10 cellular contexts compared by ENCODE assay signal in the genomic region with DNA sequence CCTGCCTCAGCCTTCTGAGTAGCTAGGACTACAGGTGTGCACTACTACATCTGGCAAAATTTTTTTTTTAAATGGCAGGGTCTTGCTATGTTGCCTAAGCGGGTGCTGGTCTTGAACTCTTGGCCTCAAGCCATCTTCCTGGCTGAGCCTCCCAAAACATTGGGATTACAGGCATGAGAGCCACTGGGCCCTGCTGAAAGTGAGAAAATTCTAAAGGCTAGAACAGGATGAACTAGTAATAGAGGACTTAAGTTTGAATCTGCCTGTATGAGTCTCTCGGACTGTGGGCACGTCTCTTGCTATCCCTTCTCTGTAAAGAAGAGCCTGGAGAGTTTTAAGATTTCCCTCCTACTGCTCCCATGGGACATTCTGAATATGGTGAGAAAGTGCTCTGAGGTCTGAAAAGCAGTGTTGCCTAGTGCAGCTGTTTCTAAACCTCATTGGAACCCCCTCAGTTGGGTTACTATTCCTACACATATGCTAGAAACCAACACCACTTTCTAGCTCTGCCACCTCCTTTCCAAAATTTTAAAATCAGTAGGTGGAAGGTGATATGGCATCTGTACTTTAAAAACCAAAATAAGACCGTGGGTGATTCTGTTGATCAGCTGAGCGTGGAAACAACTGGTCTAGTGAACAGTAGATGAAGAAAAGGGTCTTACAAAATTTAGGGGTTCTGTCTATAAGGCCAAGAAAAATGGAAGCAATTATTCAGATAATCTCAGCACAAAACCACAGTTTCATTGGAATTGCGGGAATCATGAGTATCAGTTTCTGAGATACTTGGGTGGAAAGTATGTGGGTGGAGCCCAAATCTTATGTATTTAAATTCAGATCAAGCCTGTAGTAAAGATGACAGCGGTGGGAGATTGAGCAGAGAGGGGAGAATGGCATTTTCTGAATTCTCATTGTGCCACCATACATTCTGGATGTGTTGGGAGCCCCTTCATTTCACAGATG.
A peak's percentile ranks its signal among the peaks of the same experiment; 100 is the strongest.
DNase-seq lines count a peak whose midpoint lies in the region; ATAC-seq and TF ChIP-seq lines count a peak whose summit lies in the region.
"Had no signal": no experiment of that assay in that cellular context is flagged by ENCODE, and none has a peak within 500 bp of the region (broad histone marks: within the 10 kb centered on the region; RNA-seq: fewer than 3 reads in every experiment).

No MANE protein-coding gene starts in this region.

- H3K27ac ChIP-seq in H9 (ENCODE audit: insufficient read length, low read depth, low read length) (no peak overlapping the region), coronary artery (no peak overlapping the region)
- H3K27ac ChIP-seq: adrenal gland had no signal

- H3K79me1 ChIP-seq in H9 (ENCODE audit: insufficient read depth, low read depth, low read length, poor library complexity, severe bottlenecking): no peaks in the 10 kb centered on the region

- no peak overlapping the region for H3K18ac ChIP-seq in H9 (ENCODE audit: insufficient read length, low read depth, low read length)

- DNase-seq in activated T-cell treated with anti-CD3 and anti-CD28 coated beads, Interleukin-2, amount 50 U/mL, for 72 hours: no peak
- no peak for DNase-seq in activated T-cell treated with anti-CD3 and anti-CD28 coated beads for 4 hours
- DNase-seq in H9: peak; percentile 5
- DNase-seq in activated naive CD8-positive, alpha-beta T cell treated with anti-CD3 and anti-CD28 coated beads, Interleukin-2, amount 50 U/mL, for 24 hours: no peak
- no peak for DNase-seq in coronary artery (ENCODE audit: low spot score)
- no peak for DNase-seq in GM03348 (ENCODE audit: low spot score)
- DNase-seq: Right ventricle myocardium superior had no signal

- H3K14ac ChIP-seq in H9 (ENCODE audit: insufficient read depth, low read length): no peak overlapping the region

- H2BK5ac ChIP-seq in H9 (ENCODE audit: insufficient read length, low read length): no peak overlapping the region

- no peak overlapping the region for H2BK12ac ChIP-seq in H9 (ENCODE audit: insufficient read length, low read depth, low read length)

- H3K9me3 Mint-ChIP-seq in activated T-cell treated with anti-CD3 and anti-CD28 coated beads, Interleukin-2, amount 50 U/mL, for 72 hours: no peaks in the 10 kb centered on the region
- H3K9me3 Mint-ChIP-seq in H9: no peaks in the 10 kb centered on the region; a peak in 1 of 5 replicates
- peaks cover 6% of the 10 kb centered on the region for H3K9me3 Mint-ChIP-seq in activated naive CD8-positive, alpha-beta T cell treated with anti-CD3 and anti-CD28 coated beads, Interleukin-2, amount 50 U/mL, for 24 hours
- no peaks in the 10 kb centered on the region for H3K9me3 Mint-ChIP-seq in stimulated activated memory B cell treated with anti-CD40 and anti-IgM and Interleukin-4, amounts not matched to agents 10 μg/mL and 1 μg/mL and 100 μg/mL, for 72 hours

- H3K23ac ChIP-seq in H9 (ENCODE audit: insufficient read length, low read depth, low read length): no peak overlapping the region

- peak overlapping the region; percentile 92 for H3K27ac Mint-ChIP-seq in activated T-cell treated with anti-CD3 and anti-CD28 coated beads, Interleukin-2, amount 50 U/mL, for 72 hours
- no peak overlapping the region for H3K27ac Mint-ChIP-seq in H9
- peak overlapping the region; percentile 87 for H3K27ac Mint-ChIP-seq in activated naive CD8-positive, alpha-beta T cell treated with anti-CD3 and anti-CD28 coated beads, Interleukin-2, amount 50 U/mL, for 24 hours
- H3K27ac Mint-ChIP-seq in stimulated activated memory B cell treated with anti-CD40 and anti-IgM and Interleukin-4, amounts not matched to agents 10 μg/mL and 1 μg/mL and 100 μg/mL, for 72 hours: peak overlapping the region; percentile 85

- no peak overlapping the region for H3K4me3 ChIP-seq in coronary artery
- H3K4me3 ChIP-seq: adrenal gland had no signal

- H2AFZ ChIP-seq in H9 (ENCODE audit: low read length): no peak overlapping the region

- no peak overlapping the region for H2AK5ac ChIP-seq in H9 (ENCODE audit: insufficient read length, low read length)

- no peak overlapping the region for H4K5ac ChIP-seq in H9 (ENCODE audit: insufficient read length, low read depth, low read length)

- H3K27me3 Mint-ChIP-seq in activated T-cell treated with anti-CD3 and anti-CD28 coated beads, Interleukin-2, amount 50 U/mL, for 72 hours (ENCODE audit: low read depth): no peaks in the 10 kb centered on the region
- H3K27me3 Mint-ChIP-seq in H9 (ENCODE audit: low read depth): peaks cover 3% of the 10 kb centered on the region
- no peaks in the 10 kb centered on the region for H3K27me3 Mint-ChIP-seq in activated naive CD8-positive, alpha-beta T cell treated with anti-CD3 and anti-CD28 coated beads, Interleukin-2, amount 50 U/mL, for 24 hours
- no peaks in the 10 kb centered on the region for H3K27me3 Mint-ChIP-seq in stimulated activated memory B cell treated with anti-CD40 and anti-IgM and Interleukin-4, amounts not matched to agents 10 μg/mL and 1 μg/mL and 100 μg/mL, for 72 hours

- no peaks in the 10 kb centered on the region for H3K4me1 ChIP-seq in H9 (ENCODE audit: insufficient read depth, low read length)
- H3K4me1 ChIP-seq: adrenal gland had no signal

- H4K91ac ChIP-seq in H9 (ENCODE audit: insufficient read length, low read depth, low read length): no peak overlapping the region

- H3K36me3 Mint-ChIP-seq in activated T-cell treated with anti-CD3 and anti-CD28 coated beads, Interleukin-2, amount 50 U/mL, for 72 hours (ENCODE audit: insufficient read depth in 2 of 2): peaks cover 0 to 3% of the 10 kb centered on the region in 2 donors
- H3K36me3 Mint-ChIP-seq in H9 (ENCODE audit: insufficient read depth in 1 of 3, low read depth in 3 of 3): no peaks in the 10 kb centered on the region
- no peaks in the 10 kb centered on the region for H3K36me3 Mint-ChIP-seq in activated naive CD8-positive, alpha-beta T cell treated with anti-CD3 and anti-CD28 coated beads, Interleukin-2, amount 50 U/mL, for 24 hours (ENCODE audit: low read depth)
- H3K36me3 Mint-ChIP-seq in stimulated activated memory B cell treated with anti-CD40 and anti-IgM and Interleukin-4, amounts not matched to agents 10 μg/mL and 1 μg/mL and 100 μg/mL, for 72 hours: no peaks in the 10 kb centered on the region

- no peaks in the 10 kb centered on the region for H3K9me3 ChIP-seq in H9 (ENCODE audit: control insufficient read depth, low read depth, low read length)
- H3K9me3 ChIP-seq: adrenal gland had no signal

- no peak for ATAC-seq in activated T-cell treated with anti-CD3 and anti-CD28 coated beads, Interleukin-2, amount 50 U/mL, for 72 hours (replicated peaks in 1 of 2)
- no peak for ATAC-seq in activated naive CD8-positive, alpha-beta T cell treated with anti-CD3 and anti-CD28 coated beads, Interleukin-2, amount 50 U/mL, for 24 hours
- no peak for ATAC-seq in stimulated activated memory B cell treated with anti-CD40 and anti-IgM and Interleukin-4, amounts not matched to agents 10 μg/mL and 1 μg/mL and 100 μg/mL, for 72 hours
- ATAC-seq in HG03280 (IDR thresholded peaks at IDR 0.05; ENCODE audit: unreplicated experiment): no peak

- no peaks in the 10 kb centered on the region for H3K23me2 ChIP-seq in H9 (ENCODE audit: insufficient read length, low read depth, low read length, poor library complexity, severe bottlenecking)

- no peak overlapping the region for H3K4me2 ChIP-seq in H9 (ENCODE audit: insufficient read depth, insufficient read length, low read length)

- H2BK15ac ChIP-seq in H9 (ENCODE audit: low read depth, low read length): no peak overlapping the region

- H3K4ac ChIP-seq in H9 (ENCODE audit: low read depth, low read length): no peak overlapping the region

- no peak overlapping the region for H2BK20ac ChIP-seq in H9 (ENCODE audit: low read depth, low read length, poor library complexity, severe bottlenecking)

- no peaks in the 10 kb centered on the region for H3K79me2 ChIP-seq in H9 (ENCODE audit: insufficient read depth, low read length)

- H3K27me3 ChIP-seq in H9 (ENCODE audit: insufficient read depth, low read length): no peaks in the 10 kb centered on the region
- H3K27me3 ChIP-seq: adrenal gland had no signal

- H2BK120ac ChIP-seq in H9 (ENCODE audit: low read depth, low read length, poor library complexity, severe bottlenecking): no peak overlapping the region

- no peak overlapping the region for H3K56ac ChIP-seq in H9 (ENCODE audit: insufficient read length, low read depth, low read length)

- H3T11ph ChIP-seq in H9 (ENCODE audit: low read length): no peak overlapping the region

- no CpG with 5 or more reads among the region's 7 CpGs for WGBS in H9 (ENCODE audit: extremely low coverage, insufficient read length, low lambda C conversion rate)

- peaks cover 85% of the 10 kb centered on the region for H3K4me1 Mint-ChIP-seq in activated T-cell treated with anti-CD3 and anti-CD28 coated beads, Interleukin-2, amount 50 U/mL, for 72 hours (ENCODE audit: low read depth)
- peaks cover 0 to 11% of the 10 kb centered on the region in 2 experiments; a peak in 2 of 4 replicates for H3K4me1 Mint-ChIP-seq in H9
- peaks cover 70% of the 10 kb centered on the region for H3K4me1 Mint-ChIP-seq in activated naive CD8-positive, alpha-beta T cell treated with anti-CD3 and anti-CD28 coated beads, Interleukin-2, amount 50 U/mL, for 24 hours
- H3K4me1 Mint-ChIP-seq in stimulated activated memory B cell treated with anti-CD40 and anti-IgM and Interleukin-4, amounts not matched to agents 10 μg/mL and 1 μg/mL and 100 μg/mL, for 72 hours: peaks cover 63% of the 10 kb centered on the region

- TF ChIP-seq CTCF in H9 (conservative IDR thresholded peaks at IDR 0.05) (no peak), coronary artery (IDR thresholded peaks at IDR 0.05) (no peak)

- H3K9ac ChIP-seq in H9 (ENCODE audit: extremely low read depth, insufficient read length, low read length): no peak overlapping the region

- H4K20me1 ChIP-seq in H9 (ENCODE audit: control insufficient read depth, insufficient read depth, insufficient read length): no peaks in the 10 kb centered on the region

- no peak overlapping the region for H4K8ac ChIP-seq in H9 (replicated peaks; ENCODE audit: insufficient read length, low read depth, low read length)

- peak overlapping the region; percentile 80 to 86 for H3K4me3 Mint-ChIP-seq in activated T-cell treated with anti-CD3 and anti-CD28 coated beads, Interleukin-2, amount 50 U/mL, for 72 hours
- no peak overlapping the region for H3K4me3 Mint-ChIP-seq in H9
- no peak overlapping the region for H3K4me3 Mint-ChIP-seq in activated naive CD8-positive, alpha-beta T cell treated with anti-CD3 and anti-CD28 coated beads, Interleukin-2, amount 50 U/mL, for 24 hours
- H3K4me3 Mint-ChIP-seq in stimulated activated memory B cell treated with anti-CD40 and anti-IgM and Interleukin-4, amounts not matched to agents 10 μg/mL and 1 μg/mL and 100 μg/mL, for 72 hours: no peak overlapping the region

Comparison
In these comparisons a context has a peak if more than half of its experiments do, and no peak if none do; other contexts are left out.
1. H3K27ac Mint-ChIP-seq: peak in activated T-cell treated with anti-CD3 and anti-CD28 coated beads, Interleukin-2, amount 50 U/mL, for 72 hours (single experiment), activated naive CD8-positive, alpha-beta T cell treated with anti-CD3 and anti-CD28 coated beads, Interleukin-2, amount 50 U/mL, for 24 hours (single experiment) and stimulated activated memory B cell treated with anti-CD40 and anti-IgM and Interleukin-4, amounts not matched to agents 10 μg/mL and 1 μg/mL and 100 μg/mL, for 72 hours (single experiment); none in H9 (0 of 3).
2. H3K4me3 Mint-ChIP-seq: peak in activated T-cell treated with anti-CD3 and anti-CD28 coated beads, Interleukin-2, amount 50 U/mL, for 72 hours (2 of 2); none in H9 (0 of 2), activated naive CD8-positive, alpha-beta T cell treated with anti-CD3 and anti-CD28 coated beads, Interleukin-2, amount 50 U/mL, for 24 hours (single experiment) and stimulated activated memory B cell treated with anti-CD40 and anti-IgM and Interleukin-4, amounts not matched to agents 10 μg/mL and 1 μg/mL and 100 μg/mL, for 72 hours (single experiment).